Comparison of ENCODE assay signal across 10 cellular contexts in the genomic region with DNA sequence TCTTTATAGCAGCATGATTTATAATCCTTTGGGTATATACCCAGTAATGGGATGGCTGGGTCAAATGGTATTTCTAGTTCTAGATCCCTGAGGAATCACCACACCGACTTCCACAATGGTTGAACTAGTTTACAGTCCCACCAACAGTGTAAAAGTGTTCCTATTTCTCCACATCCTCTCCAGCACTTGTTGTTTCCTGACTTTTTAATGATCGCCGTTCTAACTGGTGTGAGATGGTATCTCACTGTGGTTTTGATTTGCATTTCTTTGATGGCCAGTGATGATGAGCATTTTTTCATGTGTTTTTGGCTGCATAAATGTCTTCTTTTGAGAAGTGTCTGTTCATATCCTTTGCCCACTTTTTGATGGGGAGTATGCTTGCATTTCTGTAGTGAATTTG. TPM values are rescaled to one million over a fixed set of nuclear protein-coding genes. Genes with fewer than 3 reads are reported as not detected.
"Had no signal": no experiment of that assay in that cellular context is flagged by ENCODE, and none has a peak within 500 bp of the region (broad histone marks: within the 10 kb centered on the region; RNA-seq: fewer than 3 reads in every experiment).

No MANE protein-coding gene starts in this region.

RNA-seq across cellular contexts. Expression of gene GOLGA6L7, which starts 30.3 kb away (rescaled TPM):
- total RNA-seq: OCI-LY7, PC-3, PC-9, Peyer's patch, Right ventricle myocardium inferior, Right ventricle myocardium superior, RPMI7951, SJSA1, SK-MEL-5 had no signal
- polyA plus RNA-seq: SK-N-SH had no signal
